ENCODE assay signal across 1 cellular context in the genomic region with DNA sequence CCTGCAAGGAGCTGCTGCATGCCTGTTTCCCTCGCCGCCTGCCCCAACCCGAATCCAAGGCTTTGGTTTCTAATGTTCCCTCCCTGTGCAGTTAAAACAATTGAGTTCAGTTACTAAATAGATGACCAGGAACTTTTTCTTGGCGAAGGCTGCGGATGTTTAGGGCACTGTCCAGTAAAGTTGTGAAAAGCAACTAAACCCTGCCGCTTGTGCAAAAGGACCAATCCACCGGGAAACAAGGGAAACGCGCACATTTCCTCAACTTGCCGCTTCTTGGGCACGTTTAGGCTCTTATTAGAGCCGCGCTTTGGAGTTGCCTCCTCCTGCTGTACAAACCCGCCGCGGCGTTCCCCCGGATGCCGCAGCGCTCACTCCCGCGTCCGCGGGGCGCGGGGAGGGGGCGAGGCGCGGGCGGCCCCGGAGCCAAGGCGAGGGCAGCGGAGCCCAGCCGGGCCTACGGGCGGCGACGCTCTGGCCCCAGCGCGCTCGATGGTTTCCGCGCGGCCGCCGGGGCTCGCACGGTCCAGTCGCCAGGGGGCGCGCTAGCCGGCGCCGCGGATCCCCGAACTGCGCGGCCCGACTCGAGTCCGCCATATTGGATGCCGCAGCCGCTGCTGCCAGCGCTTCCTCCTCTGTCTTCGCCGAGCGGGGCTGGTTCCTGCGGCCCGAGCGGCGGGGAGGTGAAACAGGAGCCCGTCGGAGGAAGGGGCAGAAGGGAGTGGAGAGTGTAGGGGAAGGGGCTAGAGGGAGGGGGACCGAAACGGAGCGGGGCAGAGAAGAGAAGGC.
TF ChIP-seq lines count a peak whose summit lies in the region.

A gene with protein sequence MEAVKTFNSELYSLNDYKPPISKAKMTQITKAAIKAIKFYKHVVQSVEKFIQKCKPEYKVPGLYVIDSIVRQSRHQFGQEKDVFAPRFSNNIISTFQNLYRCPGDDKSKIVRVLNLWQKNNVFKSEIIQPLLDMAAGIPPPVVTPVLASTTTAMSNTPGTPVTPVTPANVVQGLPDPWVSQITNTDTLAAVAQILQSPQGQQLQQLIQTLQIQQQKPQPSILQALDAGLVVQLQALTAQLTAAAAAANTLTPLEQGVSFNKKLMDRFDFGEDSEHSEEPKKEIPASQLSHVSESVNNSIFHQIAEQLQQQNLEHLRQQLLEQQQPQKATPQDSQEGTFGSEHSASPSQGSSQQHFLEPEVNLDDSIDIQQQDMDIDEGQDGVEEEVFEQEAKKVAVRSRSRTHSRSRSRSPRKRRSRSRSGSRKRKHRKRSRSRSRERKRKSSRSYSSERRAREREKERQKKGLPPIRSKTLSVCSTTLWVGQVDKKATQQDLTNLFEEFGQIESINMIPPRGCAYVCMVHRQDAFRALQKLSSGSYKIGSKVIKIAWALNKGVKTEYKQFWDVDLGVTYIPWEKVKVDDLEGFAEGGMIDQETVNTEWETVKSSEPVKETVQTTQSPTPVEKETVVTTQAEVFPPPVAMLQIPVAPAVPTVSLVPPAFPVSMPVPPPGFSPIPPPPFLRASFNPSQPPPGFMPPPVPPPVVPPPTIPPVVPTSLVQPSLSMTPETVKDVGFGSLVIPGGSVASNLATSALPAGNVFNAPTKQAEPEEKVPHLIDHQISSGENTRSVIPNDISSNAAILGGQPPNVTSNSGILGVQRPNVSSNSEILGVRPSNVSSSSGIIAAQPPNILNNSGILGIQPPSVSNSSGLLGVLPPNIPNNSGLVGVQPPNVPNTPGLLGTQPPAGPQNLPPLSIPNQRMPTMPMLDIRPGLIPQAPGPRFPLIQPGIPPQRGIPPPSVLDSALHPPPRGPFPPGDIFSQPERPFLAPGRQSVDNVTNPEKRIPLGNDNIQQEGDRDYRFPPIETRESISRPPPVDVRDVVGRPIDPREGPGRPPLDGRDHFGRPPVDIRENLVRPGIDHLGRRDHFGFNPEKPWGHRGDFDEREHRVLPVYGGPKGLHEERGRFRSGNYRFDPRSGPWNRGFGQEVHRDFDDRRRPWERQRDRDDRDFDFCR (N-terminal part only) (plus strand): TSS at position 593 of the 786 bp plus-strand sequence. CDS start 485 bp downstream, outside the sequence.

TF ChIP-seq in K562, 482 proteins besides CTCF, POLR2A, EP300 and RAD21 (continued from another document and continues in another):
- TF ChIP-seq, protein P1, sequence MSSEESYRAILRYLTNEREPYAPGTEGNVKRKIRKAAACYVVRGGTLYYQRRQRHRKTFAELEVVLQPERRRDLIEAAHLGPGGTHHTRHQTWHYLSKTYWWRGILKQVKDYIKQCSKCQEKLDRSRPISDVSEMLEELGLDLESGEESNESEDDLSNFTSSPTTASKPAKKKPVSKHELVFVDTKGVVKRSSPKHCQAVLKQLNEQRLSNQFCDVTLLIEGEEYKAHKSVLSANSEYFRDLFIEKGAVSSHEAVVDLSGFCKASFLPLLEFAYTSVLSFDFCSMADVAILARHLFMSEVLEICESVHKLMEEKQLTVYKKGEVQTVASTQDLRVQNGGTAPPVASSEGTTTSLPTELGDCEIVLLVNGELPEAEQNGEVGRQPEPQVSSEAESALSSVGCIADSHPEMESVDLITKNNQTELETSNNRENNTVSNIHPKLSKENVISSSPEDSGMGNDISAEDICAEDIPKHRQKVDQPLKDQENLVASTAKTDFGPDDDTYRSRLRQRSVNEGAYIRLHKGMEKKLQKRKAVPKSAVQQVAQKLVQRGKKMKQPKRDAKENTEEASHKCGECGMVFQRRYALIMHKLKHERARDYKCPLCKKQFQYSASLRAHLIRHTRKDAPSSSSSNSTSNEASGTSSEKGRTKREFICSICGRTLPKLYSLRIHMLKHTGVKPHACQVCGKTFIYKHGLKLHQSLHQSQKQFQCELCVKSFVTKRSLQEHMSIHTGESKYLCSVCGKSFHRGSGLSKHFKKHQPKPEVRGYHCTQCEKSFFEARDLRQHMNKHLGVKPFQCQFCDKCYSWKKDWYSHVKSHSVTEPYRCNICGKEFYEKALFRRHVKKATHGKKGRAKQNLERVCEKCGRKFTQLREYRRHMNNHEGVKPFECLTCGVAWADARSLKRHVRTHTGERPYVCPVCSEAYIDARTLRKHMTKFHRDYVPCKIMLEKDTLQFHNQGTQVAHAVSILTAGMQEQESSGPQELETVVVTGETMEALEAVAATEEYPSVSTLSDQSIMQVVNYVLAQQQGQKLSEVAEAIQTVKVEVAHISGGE (CRISPR knock-in tag; IDR thresholded peaks at IDR 0.05), result no peak
- TF ChIP-seq NR2C2 (CRISPR knock-in tag; IDR thresholded peaks at IDR 0.05) (no peak; the same call in 1 of the 2 replicates), NR2C2 (tag; IDR thresholded peaks at IDR 0.05) (no peak), ETV5 (CRISPR knock-in tag; IDR thresholded peaks at IDR 0.05; ENCODE audit: low read depth) (peak; percentile 40), SIN3B (IDR thresholded peaks at IDR 0.05; ENCODE audit: low read depth) (peak; percentile 79), NFYB (IDR thresholded peaks at IDR 0.05; ENCODE audit: extremely low read depth, insufficient read length) (no peak), RB1 (IDR thresholded peaks at IDR 0.05; ENCODE audit: low read depth) (peak; percentile 99), GABPB1 (CRISPR knock-in tag; IDR thresholded peaks at IDR 0.05) (0 out of 2 replicates have a peak, but pooled peaks have one; percentile 4), ERF (CRISPR knock-in tag; IDR thresholded peaks at IDR 0.05) (peak; percentile 94), ATF7 (IDR thresholded peaks at IDR 0.05) (peak; percentile 64; the same call in 1 of the 2 replicates), RHOXF2B (CRISPR knock-in tag; conservative IDR thresholded peaks at IDR 0.05) (no peak), KHSRP (IDR thresholded peaks at IDR 0.05) (no peak), ZNF239 (CRISPR knock-in tag; IDR thresholded peaks at IDR 0.05) (no peak), TBP (optimal IDR thresholded peaks at IDR 0.05; ENCODE audit: low read depth, low read length) (peak; percentile 91), CBX3 (IDR thresholded peaks at IDR 0.05; ENCODE audit: borderline replicate concordance in 1 of 2, low read length in 2 of 2) (no peak), SRSF1 (IDR thresholded peaks at IDR 0.05; ENCODE audit: low read depth, low read length) (peak; percentile 33; the same call in 1 of the 2 replicates), SUPT5H (IDR thresholded peaks at IDR 0.05) (peak; percentile 96), YY1 (IDR thresholded peaks at IDR 0.05; ENCODE audit: borderline replicate concordance in 1 of 3, control insufficient read depth in 1 of 3, extremely low read depth in 1 of 3, insufficient read depth in 3 of 3, insufficient read length in 1 of 3, insufficient replicate concordance in 2 of 3, low read depth in 1 of 3, low read length in 2 of 3) (peak; percentile 87 to 97 (median 96)), ILF3 (IDR thresholded peaks at IDR 0.05; ENCODE audit: borderline replicate concordance) (peak; percentile 97), NR1H2 (CRISPR knock-in tag; IDR thresholded peaks at IDR 0.05) (0 out of 2 replicates have a peak, but pooled peaks have one; percentile 51), TAF9B (IDR thresholded peaks at IDR 0.05; ENCODE audit: partially characterized antibody) (peak; percentile 57), GATAD2B (IDR thresholded peaks at IDR 0.05; ENCODE audit: borderline replicate concordance) (peak; percentile 99), NUFIP1 (IDR thresholded peaks at IDR 0.05; ENCODE audit: partially characterized antibody) (no peak), PCBP1 (IDR thresholded peaks at IDR 0.05; ENCODE audit: low read depth, low read length, poor library complexity, severe bottlenecking) (no peak), RBM39 (optimal IDR thresholded peaks at IDR 0.05; ENCODE audit: low read depth, low read length) (peak; percentile 46), PHF21A (IDR thresholded peaks at IDR 0.05; ENCODE audit: borderline replicate concordance, low read depth) (no peak)
- TF ChIP-seq, protein P2, sequence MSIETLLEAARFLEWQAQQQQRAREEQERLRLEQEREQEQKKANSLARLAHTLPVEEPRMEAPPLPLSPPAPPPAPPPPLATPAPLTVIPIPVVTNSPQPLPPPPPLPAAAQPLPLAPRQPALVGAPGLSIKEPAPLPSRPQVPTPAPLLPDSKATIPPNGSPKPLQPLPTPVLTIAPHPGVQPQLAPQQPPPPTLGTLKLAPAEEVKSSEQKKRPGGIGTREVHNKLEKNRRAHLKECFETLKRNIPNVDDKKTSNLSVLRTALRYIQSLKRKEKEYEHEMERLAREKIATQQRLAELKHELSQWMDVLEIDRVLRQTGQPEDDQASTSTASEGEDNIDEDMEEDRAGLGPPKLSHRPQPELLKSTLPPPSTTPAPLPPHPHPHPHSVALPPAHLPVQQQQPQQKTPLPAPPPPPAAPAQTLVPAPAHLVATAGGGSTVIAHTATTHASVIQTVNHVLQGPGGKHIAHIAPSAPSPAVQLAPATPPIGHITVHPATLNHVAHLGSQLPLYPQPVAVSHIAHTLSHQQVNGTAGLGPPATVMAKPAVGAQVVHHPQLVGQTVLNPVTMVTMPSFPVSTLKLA (conservative IDR thresholded peaks at IDR 0.05), result no peak; a peak in 2 of 4 replicates
- TF ChIP-seq, protein P3, sequence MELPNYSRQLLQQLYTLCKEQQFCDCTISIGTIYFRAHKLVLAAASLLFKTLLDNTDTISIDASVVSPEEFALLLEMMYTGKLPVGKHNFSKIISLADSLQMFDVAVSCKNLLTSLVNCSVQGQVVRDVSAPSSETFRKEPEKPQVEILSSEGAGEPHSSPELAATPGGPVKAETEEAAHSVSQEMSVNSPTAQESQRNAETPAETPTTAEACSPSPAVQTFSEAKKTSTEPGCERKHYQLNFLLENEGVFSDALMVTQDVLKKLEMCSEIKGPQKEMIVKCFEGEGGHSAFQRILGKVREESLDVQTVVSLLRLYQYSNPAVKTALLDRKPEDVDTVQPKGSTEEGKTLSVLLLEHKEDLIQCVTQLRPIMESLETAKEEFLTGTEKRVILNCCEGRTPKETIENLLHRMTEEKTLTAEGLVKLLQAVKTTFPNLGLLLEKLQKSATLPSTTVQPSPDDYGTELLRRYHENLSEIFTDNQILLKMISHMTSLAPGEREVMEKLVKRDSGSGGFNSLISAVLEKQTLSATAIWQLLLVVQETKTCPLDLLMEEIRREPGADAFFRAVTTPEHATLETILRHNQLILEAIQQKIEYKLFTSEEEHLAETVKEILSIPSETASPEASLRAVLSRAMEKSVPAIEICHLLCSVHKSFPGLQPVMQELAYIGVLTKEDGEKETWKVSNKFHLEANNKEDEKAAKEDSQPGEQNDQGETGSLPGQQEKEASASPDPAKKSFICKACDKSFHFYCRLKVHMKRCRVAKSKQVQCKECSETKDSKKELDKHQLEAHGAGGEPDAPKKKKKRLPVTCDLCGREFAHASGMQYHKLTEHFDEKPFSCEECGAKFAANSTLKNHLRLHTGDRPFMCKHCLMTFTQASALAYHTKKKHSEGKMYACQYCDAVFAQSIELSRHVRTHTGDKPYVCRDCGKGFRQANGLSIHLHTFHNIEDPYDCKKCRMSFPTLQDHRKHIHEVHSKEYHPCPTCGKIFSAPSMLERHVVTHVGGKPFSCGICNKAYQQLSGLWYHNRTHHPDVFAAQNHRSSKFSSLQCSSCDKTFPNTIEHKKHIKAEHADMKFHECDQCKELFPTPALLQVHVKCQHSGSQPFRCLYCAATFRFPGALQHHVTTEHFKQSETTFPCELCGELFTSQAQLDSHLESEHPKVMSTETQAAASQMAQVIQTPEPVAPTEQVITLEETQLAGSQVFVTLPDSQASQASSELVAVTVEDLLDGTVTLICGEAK (IDR thresholded peaks at IDR 0.05), result peak; percentile 45; the same call in 1 of the 2 replicates
- TF ChIP-seq, protein P3 (CRISPR knock-in tag; IDR thresholded peaks at IDR 0.05), result no peak
- TF ChIP-seq, protein P4, sequence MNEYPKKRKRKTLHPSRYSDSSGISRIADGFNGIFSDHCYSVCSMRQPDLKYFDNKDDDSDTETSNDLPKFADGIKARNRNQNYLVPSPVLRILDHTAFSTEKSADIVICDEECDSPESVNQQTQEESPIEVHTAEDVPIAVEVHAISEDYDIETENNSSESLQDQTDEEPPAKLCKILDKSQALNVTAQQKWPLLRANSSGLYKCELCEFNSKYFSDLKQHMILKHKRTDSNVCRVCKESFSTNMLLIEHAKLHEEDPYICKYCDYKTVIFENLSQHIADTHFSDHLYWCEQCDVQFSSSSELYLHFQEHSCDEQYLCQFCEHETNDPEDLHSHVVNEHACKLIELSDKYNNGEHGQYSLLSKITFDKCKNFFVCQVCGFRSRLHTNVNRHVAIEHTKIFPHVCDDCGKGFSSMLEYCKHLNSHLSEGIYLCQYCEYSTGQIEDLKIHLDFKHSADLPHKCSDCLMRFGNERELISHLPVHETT (CRISPR knock-in tag; conservative IDR thresholded peaks at IDR 0.05 in 1 of 2, IDR thresholded peaks at IDR 0.05 in 1 of 2), result peak in 1 of 2 experiments; percentile 99; a peak in 2 of 4 replicates
- TF ChIP-seq, protein P5, sequence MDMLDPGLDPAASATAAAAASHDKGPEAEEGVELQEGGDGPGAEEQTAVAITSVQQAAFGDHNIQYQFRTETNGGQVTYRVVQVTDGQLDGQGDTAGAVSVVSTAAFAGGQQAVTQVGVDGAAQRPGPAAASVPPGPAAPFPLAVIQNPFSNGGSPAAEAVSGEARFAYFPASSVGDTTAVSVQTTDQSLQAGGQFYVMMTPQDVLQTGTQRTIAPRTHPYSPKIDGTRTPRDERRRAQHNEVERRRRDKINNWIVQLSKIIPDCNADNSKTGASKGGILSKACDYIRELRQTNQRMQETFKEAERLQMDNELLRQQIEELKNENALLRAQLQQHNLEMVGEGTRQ (CRISPR knock-in tag; IDR thresholded peaks at IDR 0.05), result 0 out of 2 replicates have a peak, but pooled peaks have one; percentile 1
